In the genomic region with DNA sequence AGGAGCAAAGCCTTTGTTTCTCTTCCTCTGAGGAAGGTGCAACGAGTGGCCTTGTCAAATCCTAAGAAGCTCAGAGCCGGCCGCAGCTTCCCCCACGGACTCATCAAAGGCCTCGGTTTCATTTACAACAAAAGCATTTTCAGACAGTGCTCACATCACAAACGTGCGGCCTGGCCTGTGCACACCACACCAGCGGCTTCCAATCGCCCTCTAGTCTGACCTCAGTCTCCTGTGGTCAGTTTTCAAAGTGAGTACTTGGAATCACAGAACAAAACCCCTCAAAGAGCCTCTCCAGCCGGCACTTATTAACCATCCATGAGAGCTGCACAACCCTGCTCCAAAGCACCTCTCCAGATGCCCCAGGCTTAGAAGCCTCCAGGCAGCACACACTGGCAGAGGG, we compare ENCODE assay signal across 22 cellular contexts. TPM values are rescaled to one million over a fixed set of nuclear protein-coding genes. Genes with fewer than 3 reads are reported as not detected.
DNase-seq lines count a peak whose midpoint lies in the region; ATAC-seq and TF ChIP-seq lines count a peak whose summit lies in the region.
"Had no signal": no experiment of that assay in that cellular context is flagged by ENCODE, and none has a peak within 500 bp of the region (broad histone marks: within the 10 kb centered on the region; RNA-seq: fewer than 3 reads in every experiment).

No MANE protein-coding gene starts in this region.

- TF ChIP-seq CTCF in SK-N-SH (IDR thresholded peaks at IDR 0.05) = no peak
- TF ChIP-seq CTCF in coronary artery (IDR thresholded peaks at IDR 0.05) = no peak
- no peak for TF ChIP-seq CTCF in mesothelial cell of epicardium (IDR thresholded peaks at IDR 0.05; ENCODE audit: unreplicated experiment)
- no peak for TF ChIP-seq CTCF in thyroid gland (IDR thresholded peaks at IDR 0.05)
- no peak for TF ChIP-seq CTCF in hepatocyte (IDR thresholded peaks at IDR 0.05; ENCODE audit: poor library complexity)

- H3K4me2 ChIP-seq in SK-N-SH (no peak overlapping the region), hepatocyte (no peak overlapping the region)
- H3K4me2 ChIP-seq: A549 had no signal

- POLR2A ChIA-PET in SK-N-SH (lab: Yijun Ruan, JAX) = interaction anchor here (1.7 kb wide), 1 partner anchor 23 kb away, joined by 4 read pairs; no protein-coding TSS in a partner anchor

- no peaks in the 10 kb centered on the region for H3K9me3 Mint-ChIP-seq in mesothelial cell of epicardium
- H3K9me3 Mint-ChIP-seq: activated naive CD8-positive, alpha-beta T cell treated with anti-CD3 and anti-CD28 coated beads, Interleukin-2, amount 50 U/mL, for 24 hours; activated T-helper 2 cell treated with anti-CD3 and anti-CD28 coated beads, Interferon-gamma antibody, Interleukin-2, Interleukin-4, amounts not matched to agents 10 μg/mL and 5 μg/mL and 100 μg/mL, durations not matched to agents 14 hours and 24 hours and 36 hours; stimulated activated memory B cell treated with anti-CD40 and anti-IgM and Interleukin-4, amounts not matched to agents 10 μg/mL and 1 μg/mL and 100 μg/mL, for 72 hours had no signal

- no peak overlapping the region for H2AFZ ChIP-seq in SK-N-SH (ENCODE audit: low read depth)
- no peak overlapping the region for H2AFZ ChIP-seq in hepatocyte

- H3K9me2 ChIP-seq in SK-N-SH (no peaks in the 10 kb centered on the region), hepatocyte (replicated peaks; ENCODE audit: insufficient read depth) (no peaks in the 10 kb centered on the region)

- no peaks in the 10 kb centered on the region for H3K36me3 Mint-ChIP-seq in mesothelial cell of epicardium
- H3K36me3 Mint-ChIP-seq: stimulated activated memory B cell treated with anti-CD40 and anti-IgM and Interleukin-4, amounts not matched to agents 10 μg/mL and 1 μg/mL and 100 μg/mL, for 72 hours had no signal

- DNase-seq in SK-N-SH (peak; percentile 43), coronary artery (ENCODE audit: low spot score) (no peak), mesothelial cell of epicardium (ENCODE audit: low spot score in 2 of 2, unreplicated experiment in 2 of 2) (no peak), thyroid gland (peak; percentile 88 to 91), H7 (no peak), hepatocyte (ENCODE audit: low spot score) (no peak)
- DNase-seq: activated CD4-positive, alpha-beta T cell treated with anti-CD3 and anti-CD28 coated beads for 1 hour; activated naive CD8-positive, alpha-beta T cell treated with anti-CD3 and anti-CD28 coated beads, Interleukin-2, amount 50 U/mL, for 24 hours; effector memory CD4-positive, alpha-beta T cell; HCEC 1CT; Kasumi-1; NCI-H1694 treated with DMSO at 0.1 percent for 48 hours; NCI-H510A; T-helper 9 cell; transverse colon had no signal

- CTCF ChIA-PET in SK-N-SH (lab: Yijun Ruan, JAX) = interaction anchor here (0.5 to 21.4 kb wide), 5 partner anchors 12 to 125 kb away, joined by 3 to 645 read pairs (median 5); a partner anchor contains a TSS

- no peak overlapping the region for H3K4me3 ChIP-seq in SK-N-SH (ENCODE audit: low read depth in 2 of 2, low read length in 1 of 2)
- peak overlapping the region; percentile 4 for H3K4me3 ChIP-seq in coronary artery
- H3K4me3 ChIP-seq in thyroid gland (replicated peaks in 1 of 3) = no peak overlapping the region
- H3K4me3 ChIP-seq in H7 (ENCODE audit: insufficient read depth, low read depth, low read length) = no peak overlapping the region
- no peak overlapping the region for H3K4me3 ChIP-seq in hepatocyte
- H3K4me3 ChIP-seq: A549, transverse colon had no signal

- intact Hi-C loops in thyroid gland (cut with DNase I) = no loop called here

- peak overlapping the region in 1 of 2 experiments; percentile 18; a peak in 1 of 4 replicates for H3K27ac ChIP-seq in SK-N-SH (ENCODE audit: low read depth in 2 of 2, low read length in 1 of 2)
- H3K27ac ChIP-seq in coronary artery = no peak overlapping the region
- H3K27ac ChIP-seq in thyroid gland = peak overlapping the region; percentile 39 to 51 (median 40)
- no peak overlapping the region for H3K27ac ChIP-seq in hepatocyte
- H3K27ac ChIP-seq: A549, transverse colon had no signal

- 90% methylated on average over 10 of the region's 10 CpGs for WGBS in SK-N-SH (ENCODE audit: low lambda C conversion rate)
- WGBS in thyroid gland, 2 donors = 14 to 28% methylated on average over 10 of the region's 10 CpGs
- 61% methylated on average over 10 of the region's 10 CpGs for WGBS in hepatocyte (ENCODE audit: low lambda C conversion rate, missing lambda C conversion rate)

- TF ChIP-seq POLR2A in thyroid gland (IDR thresholded peaks at IDR 0.05) = no peak

- H3F3A ChIP-seq in SK-N-SH (replicated peaks; ENCODE audit: insufficient read depth) = peaks cover 14% of the 10 kb centered on the region

- H3K27me3 Mint-ChIP-seq in mesothelial cell of epicardium (ENCODE audit: low read depth) = peaks cover 18% of the 10 kb centered on the region

- H3K79me2 ChIP-seq in SK-N-SH (ENCODE audit: insufficient read depth) (peaks cover 5% of the 10 kb centered on the region; the same call in 1 of the 2 replicates), hepatocyte (no peaks in the 10 kb centered on the region)

- peak overlapping the region; percentile 7 for H3K4me3 Mint-ChIP-seq in mesothelial cell of epicardium
- H3K4me3 Mint-ChIP-seq: activated naive CD8-positive, alpha-beta T cell treated with anti-CD3 and anti-CD28 coated beads, Interleukin-2, amount 50 U/mL, for 24 hours; stimulated activated memory B cell treated with anti-CD40 and anti-IgM and Interleukin-4, amounts not matched to agents 10 μg/mL and 1 μg/mL and 100 μg/mL, for 72 hours had no signal

- H3K36me3 ChIP-seq in SK-N-SH (replicated peaks in 1 of 2; ENCODE audit: control insufficient read depth in 1 of 2, insufficient read depth in 2 of 2, low read length in 1 of 2) = peaks cover 0 to 3% of the 10 kb centered on the region in 2 experiments
- H3K36me3 ChIP-seq in thyroid gland = no peaks in the 10 kb centered on the region
- no peaks in the 10 kb centered on the region for H3K36me3 ChIP-seq in H7 (replicated peaks; ENCODE audit: control insufficient read depth, insufficient read depth, low read length)
- H3K36me3 ChIP-seq in hepatocyte (replicated peaks; ENCODE audit: insufficient read depth, low read depth) = no peaks in the 10 kb centered on the region
- H3K36me3 ChIP-seq: transverse colon had no signal

- H3K4me1 ChIP-seq in SK-N-SH (ENCODE audit: control insufficient read depth in 1 of 2, insufficient read depth in 2 of 2, low read depth in 1 of 2, low read length in 1 of 2) (peaks cover 5 to 32% of the 10 kb centered on the region in 2 experiments; a peak in 1 of 4 replicates), thyroid gland (peaks cover 23 to 34% of the 10 kb centered on the region in 2 donors), hepatocyte (ENCODE audit: insufficient read depth) (no peaks in the 10 kb centered on the region)

- H3K4me1 Mint-ChIP-seq in mesothelial cell of epicardium = peaks cover 12% of the 10 kb centered on the region

- H3K27me3 ChIP-seq in SK-N-SH (ENCODE audit: insufficient read depth) (no peaks in the 10 kb centered on the region), thyroid gland (no peaks in the 10 kb centered on the region), H7 (ENCODE audit: control insufficient read depth, insufficient read depth, low read length) (peaks cover 8% of the 10 kb centered on the region; the same call in 1 of the 2 replicates), hepatocyte (peaks cover 7% of the 10 kb centered on the region)

- ATAC-seq in SK-N-SH treated with all-trans-retinoic acid at 6 μM for 48 hours = no peak
- ATAC-seq in HG03097 (IDR thresholded peaks at IDR 0.05; ENCODE audit: low FRiP score, unreplicated experiment) = no peak
- ATAC-seq: A549; activated naive CD8-positive, alpha-beta T cell treated with anti-CD3 and anti-CD28 coated beads, Interleukin-2, amount 50 U/mL, for 24 hours; stimulated activated memory B cell treated with anti-CD40 and anti-IgM and Interleukin-4, amounts not matched to agents 10 μg/mL and 1 μg/mL and 100 μg/mL, for 72 hours had no signal

- TF ChIP-seq RAD21 in SK-N-SH (IDR thresholded peaks at IDR 0.05; ENCODE audit: low read length) = no peak

- no peak overlapping the region for H3K9ac ChIP-seq in SK-N-SH

- H3K9me3 ChIP-seq in SK-N-SH (no peaks in the 10 kb centered on the region), thyroid gland (no peaks in the 10 kb centered on the region), hepatocyte (ENCODE audit: low read depth) (no peaks in the 10 kb centered on the region)
- H3K9me3 ChIP-seq: A549, transverse colon had no signal

- H3K27ac Mint-ChIP-seq in mesothelial cell of epicardium = peak overlapping the region; percentile 8
- H3K27ac Mint-ChIP-seq: activated naive CD8-positive, alpha-beta T cell treated with anti-CD3 and anti-CD28 coated beads, Interleukin-2, amount 50 U/mL, for 24 hours; activated T-helper 2 cell treated with anti-CD3 and anti-CD28 coated beads, Interferon-gamma antibody, Interleukin-2, Interleukin-4, amounts not matched to agents 10 μg/mL and 5 μg/mL and 100 μg/mL, durations not matched to agents 14 hours and 24 hours and 36 hours; stimulated activated memory B cell treated with anti-CD40 and anti-IgM and Interleukin-4, amounts not matched to agents 10 μg/mL and 1 μg/mL and 100 μg/mL, for 72 hours had no signal

- no peak for TF ChIP-seq EP300 in SK-N-SH (IDR thresholded peaks at IDR 0.05; ENCODE audit: borderline replicate concordance in 1 of 2, low read depth in 1 of 2, low read length in 1 of 2)

- H4K20me1 ChIP-seq in SK-N-SH (ENCODE audit: insufficient read depth) = no peaks in the 10 kb centered on the region
- H4K20me1 ChIP-seq in hepatocyte (ENCODE audit: insufficient read depth, poor library complexity, severe bottlenecking) = no peaks in the 10 kb centered on the region

TF ChIP-seq in SK-N-SH, 30 proteins besides CTCF, POLR2A, EP300 and RAD21 (continues in another document):
- TF ChIP-seq SIN3A (IDR thresholded peaks at IDR 0.05; ENCODE audit: borderline replicate concordance, low read depth, low read length) = no peak

TF ChIP-seq in SK-N-SH treated with all-trans-retinoic acid at 6 μM for 48 hours, 23 proteins besides CTCF, POLR2A, EP300 and RAD21 (continues in another document):
- no peak for TF ChIP-seq ZFP30 (CRISPR knock-in tag; IDR thresholded peaks at IDR 0.05)
- no peak for TF ChIP-seq ZNF565 (CRISPR knock-in tag; conservative IDR thresholded peaks at IDR 0.05; ENCODE audit: low read depth)

RNA-seq across cellular contexts. Expression of a gene that starts 3.3 kb away (rescaled TPM):
- polyA plus RNA-seq in SK-N-SH (2012; rRNA removed) (3.5 and 4.3 TPM in 2 replicates), hepatocyte (0.53 and 1.2 TPM in 2 replicates)
- 1.8 and 4.2 TPM in 2 replicates for polyA plus RNA-seq in SK-N-SH (2012; cell fraction: cytosol; rRNA removed)
- 5.6 and 9.4 TPM in 2 replicates for polyA plus RNA-seq in SK-N-SH (2012; cell fraction: nucleus; rRNA removed)
- total RNA-seq in mesothelial cell of epicardium (3.3 to 4.2 TPM (median 4.0 TPM) in 3 replicates), thyroid gland (10 to 100 TPM in 1 of 4 donors, 1 to 10 TPM in 3; 4.9 to 11.1 (median 7.1) TPM), hepatocyte (0.60 and 0.64 TPM in 2 replicates)
- total RNA-seq in H7 (2014; rRNA removed; shearing (Covaris generic)) = 9.8 and 14.1 TPM in 2 replicates

RNA-seq across cellular contexts. Expression of a gene that starts 18.4 kb away (rescaled TPM):
- polyA plus RNA-seq in SK-N-SH (2012; rRNA removed) = not detected in 2 replicates
- 0.01 TPM in 1 of 2 replicates, not detected in the other for polyA plus RNA-seq in SK-N-SH (2012; cell fraction: cytosol; rRNA removed)
- polyA plus RNA-seq in SK-N-SH (2012; cell fraction: nucleus; rRNA removed) = 0.01 and 0.05 TPM in 2 replicates
- total RNA-seq in mesothelial cell of epicardium = 0.11 to 0.22 TPM (median 0.20 TPM) in 3 replicates
- 1 to 10 TPM in 1 of 4 donors, under 1 TPM in 3; 0.22 to 1.4 (median 0.37) TPM for total RNA-seq in thyroid gland
- 0.14 TPM in 1 of 2 replicates, not detected in the other for total RNA-seq in H7 (2014; rRNA removed; shearing (Covaris generic))
- not detected in 2 replicates for total RNA-seq in hepatocyte
- not detected in 2 replicates for polyA plus RNA-seq in hepatocyte
- total RNA-seq: activated T-helper 2 cell treated with anti-CD3 and anti-CD28 coated beads, Interferon-gamma antibody, Interleukin-2, Interleukin-4, amounts not matched to agents 10 μg/mL and 5 μg/mL and 100 μg/mL, durations not matched to agents 14 hours and 24 hours and 36 hours; HT1080; OCI-LY7 had no signal
- polyA plus RNA-seq: A549 had no signal

Comparison
In these comparisons a context has a peak if more than half of its experiments do, and no peak if none do; other contexts are left out.
1. DNase-seq: peak in SK-N-SH (single experiment) and thyroid gland (2 of 2); none in coronary artery (single experiment), mesothelial cell of epicardium (0 of 2), H7 (single experiment) and hepatocyte (single experiment).
2. H3K27ac ChIP-seq: peak in thyroid gland (3 of 3); none in coronary artery (0 of 2) and hepatocyte (single experiment).